12 cellular contexts compared by ENCODE assay signal in genomic region chr22:32499666-32500065, GRCh38.
A peak's percentile ranks its signal among the peaks of the same experiment; 100 is the strongest.
DNase-seq lines count a peak whose midpoint lies in the region.
"Had no signal": no experiment of that assay in that cellular context is flagged by ENCODE, and none has a peak within 500 bp of the region (broad histone marks: within the 10 kb centered on the region; RNA-seq: fewer than 3 reads in every experiment).

No MANE protein-coding gene starts in this region.

- H3K9me3 Mint-ChIP-seq in activated T-cell treated with anti-CD3 and anti-CD28 coated beads, Interleukin-2, amount 50 U/mL, for 24 hours = no peaks in the 10 kb centered on the region
- H3K9me3 Mint-ChIP-seq: CD4-positive, alpha-beta T cell had no signal

- H3K36me3 Mint-ChIP-seq in activated T-cell treated with anti-CD3 and anti-CD28 coated beads, Interleukin-2, amount 50 U/mL, for 24 hours (ENCODE audit: low read depth) = peaks cover 56% of the 10 kb centered on the region

- no peak overlapping the region for H3K9ac ChIP-seq in adipocyte (ENCODE audit: low read length)

- no peaks in the 10 kb centered on the region for H3K27me3 ChIP-seq in adipocyte (replicated peaks; ENCODE audit: control insufficient read depth, insufficient read depth, low read length)

- no peaks in the 10 kb centered on the region for H3K9me3 ChIP-seq in adipocyte (ENCODE audit: control insufficient read depth, low read length)
- H3K9me3 ChIP-seq: HAP-1 had no signal

- peaks cover 15% of the 10 kb centered on the region for H3K4me1 ChIP-seq in adipocyte (ENCODE audit: control insufficient read depth, insufficient read depth, low read length)

- no peak for DNase-seq in activated T-cell treated with anti-CD3 and anti-CD28 coated beads, Interleukin-2, amount 50 U/mL, for 24 hours
- DNase-seq in activated T-cell treated with anti-CD3 and anti-CD28 coated beads, Interleukin-2, amount 50 U/mL, for 48 hours = no peak
- DNase-seq in adipocyte (ENCODE audit: low read depth) (peak; percentile 58), fibroblast of peridontal ligament (ENCODE audit: extremely low read depth) (peak; percentile 41), SIG-M5 (lab: John Stamatoyannopoulos, UW) (no peak), NCI-H187 (lab: John Stamatoyannopoulos, UW) (no peak)
- DNase-seq in activated naive CD4-positive, alpha-beta T cell treated with anti-CD3 and anti-CD28 coated beads, Interleukin-2, amount 50 U/mL, for 16 hours = no peak
- DNase-seq: C1 segment of cervical spinal cord; CD4-positive, alpha-beta T cell; DMS79 had no signal

- H3K4me3 ChIP-seq in adipocyte (ENCODE audit: low read length) = no peak overlapping the region
- H3K4me3 ChIP-seq: HAP-1 had no signal

- no peaks in the 10 kb centered on the region for H3K4me1 Mint-ChIP-seq in activated T-cell treated with anti-CD3 and anti-CD28 coated beads, Interleukin-2, amount 50 U/mL, for 24 hours (ENCODE audit: low read depth)
- H3K4me1 Mint-ChIP-seq: B cell had no signal

- no peaks in the 10 kb centered on the region for H3K27me3 Mint-ChIP-seq in activated T-cell treated with anti-CD3 and anti-CD28 coated beads, Interleukin-2, amount 50 U/mL, for 24 hours
- H3K27me3 Mint-ChIP-seq: B cell; CD4-positive, alpha-beta T cell had no signal

- peaks cover 49% of the 10 kb centered on the region for H3K36me3 ChIP-seq in adipocyte (ENCODE audit: control insufficient read depth, insufficient read depth, low read length, severe bottlenecking)

- H3K4me3 Mint-ChIP-seq in activated T-cell treated with anti-CD3 and anti-CD28 coated beads, Interleukin-2, amount 50 U/mL, for 24 hours = no peak overlapping the region
- H3K4me3 Mint-ChIP-seq: B cell; CD4-positive, alpha-beta T cell had no signal

- H3K27ac Mint-ChIP-seq in activated T-cell treated with anti-CD3 and anti-CD28 coated beads, Interleukin-2, amount 50 U/mL, for 24 hours = peak overlapping the region; percentile 29
- H3K27ac Mint-ChIP-seq: B cell had no signal

Comparison
In these comparisons a context has a peak if more than half of its experiments do, and no peak if none do; other contexts are left out.
1. DNase-seq: peak in adipocyte (single experiment) and fibroblast of peridontal ligament (single experiment); none in activated T-cell treated with anti-CD3 and anti-CD28 coated beads, Interleukin-2, amount 50 U/mL, for 24 hours (single experiment), activated T-cell treated with anti-CD3 and anti-CD28 coated beads, Interleukin-2, amount 50 U/mL, for 48 hours (0 of 2), activated naive CD4-positive, alpha-beta T cell treated with anti-CD3 and anti-CD28 coated beads, Interleukin-2, amount 50 U/mL, for 16 hours (single experiment), SIG-M5 (single experiment) and NCI-H187 (0 of 2).